Comparison of ENCODE assay signal across 1 cellular context in genomic region chr4:7725951-7726350, GRCh38.
TF ChIP-seq lines count a peak whose summit lies in the region.

No MANE protein-coding gene starts in this region.

TF ChIP-seq in SK-N-SH, 30 proteins besides CTCF, POLR2A, EP300 and RAD21 (continued from another document):
- no peak for TF ChIP-seq REST (IDR thresholded peaks at IDR 0.05; ENCODE audit: low read depth, low read length)
TF ChIP-seq in SK-N-SH: peak in this region for 6.
